In the genomic region with DNA sequence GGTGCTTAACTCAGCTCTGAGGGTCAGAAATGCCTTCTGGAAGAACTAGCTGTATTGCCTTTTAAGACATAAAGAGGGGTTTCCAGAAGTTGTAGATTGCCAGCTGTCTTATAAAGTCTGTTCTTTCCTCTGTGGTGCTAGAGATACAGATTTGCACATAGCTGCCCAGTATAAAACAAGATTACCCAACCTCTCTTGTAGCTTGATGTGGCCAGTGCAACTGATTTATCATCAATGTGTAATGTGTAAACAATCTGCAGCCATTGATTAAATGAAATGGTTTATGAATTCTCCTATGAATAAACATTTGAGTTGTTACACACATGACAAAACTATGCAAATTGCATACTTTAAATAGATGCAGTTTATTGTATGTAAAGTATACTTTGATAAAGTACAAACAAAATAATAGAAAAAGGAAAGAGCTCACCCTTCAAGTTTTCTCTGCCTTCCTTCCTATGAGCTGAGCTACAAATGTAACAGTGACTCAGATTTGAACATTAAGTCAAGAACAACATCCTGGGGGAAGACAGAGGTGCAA, we compare ENCODE assay signal across 24 cellular contexts.
"Had no signal": no experiment of that assay in that cellular context is flagged by ENCODE, and none has a peak within 500 bp of the region (broad histone marks: within the 10 kb centered on the region; RNA-seq: fewer than 3 reads in every experiment).

No MANE protein-coding gene starts in this region.

- H3K4me1 ChIP-seq: esophagus muscularis mucosa, left ventricle myocardium inferior, upper lobe of left lung had no signal

- H3K36me3 ChIP-seq: esophagus muscularis mucosa, left ventricle myocardium inferior, thoracic aorta, upper lobe of left lung had no signal

- ATAC-seq: activated naive CD8-positive, alpha-beta T cell treated with anti-CD3 and anti-CD28 coated beads, Interleukin-2, amount 50 U/mL, for 24 hours; effector memory CD8-positive, alpha-beta T cell; natural killer cell; sciatic nerve had no signal

- H3K4me3 ChIP-seq: dorsolateral prefrontal cortex, esophagus muscularis mucosa, hepatocyte, left ventricle myocardium inferior, smooth muscle cell, thoracic aorta, upper lobe of left lung had no signal

- H3K27ac ChIP-seq: dorsolateral prefrontal cortex, esophagus muscularis mucosa, hepatocyte, left ventricle myocardium inferior, thoracic aorta, upper lobe of left lung had no signal

- H3K4me2 ChIP-seq: hepatocyte, smooth muscle cell had no signal

- DNase-seq: activated CD4-positive, alpha-beta memory T cell treated with anti-CD3 and anti-CD28 coated beads for 36 hours; activated CD4-positive, alpha-beta T cell treated with anti-CD3 and anti-CD28 coated beads for 48 hours; activated effector memory CD4-positive, alpha-beta T cell treated with anti-CD3 and anti-CD28 coated beads, Interleukin-2, amount 50 U/mL, for 16 hours; activated naive CD4-positive, alpha-beta T cell treated with anti-CD3 and anti-CD28 coated beads, Interleukin-2, amount 10 ng/mL, durations not matched to agents 7 days and 5 days; activated naive CD8-positive, alpha-beta T cell treated with anti-CD3 and anti-CD28 coated beads, Interleukin-2, amount 50 U/mL, for 24 hours; aorta; caudate nucleus; dorsolateral prefrontal cortex; effector memory CD8-positive, alpha-beta T cell; glutamatergic neuron; immature natural killer cell; kidney glomerular epithelial cell; left ventricle myocardium inferior; midbrain; natural killer cell; stimulated activated CD4-positive, alpha-beta T cell treated with anti-CD3 and anti-CD28 coated beads, Interleukin-4, amount 100 ng/mL, for 1 hour; stimulated activated naive CD4-positive, alpha-beta T cell; T-helper 2 cell; upper lobe of left lung had no signal

- H3K27me3 ChIP-seq: dorsolateral prefrontal cortex, esophagus muscularis mucosa, hepatocyte, upper lobe of left lung had no signal

- H2AFZ ChIP-seq: hepatocyte had no signal
